ENCODE assay signal across 12 cellular contexts in genomic region chr6:6332240-6332639, GRCh38. TPM values are rescaled to one million over a fixed set of nuclear protein-coding genes. Genes with fewer than 3 reads are reported as not detected.
DNase-seq lines count a peak whose midpoint lies in the region; ATAC-seq, FAIRE-seq and TF ChIP-seq lines count a peak whose summit lies in the region.
"Had no signal": no experiment of that assay in that cellular context is flagged by ENCODE, and none has a peak within 500 bp of the region (broad histone marks: within the 10 kb centered on the region; RNA-seq: fewer than 3 reads in every experiment).

No MANE protein-coding gene starts in this region.

- ATAC-seq in Right ventricle myocardium superior (ENCODE audit: poor library complexity) (peak; percentile 64), HG03103 (IDR thresholded peaks at IDR 0.05; ENCODE audit: low read depth, unreplicated experiment) (peak; percentile 55), upper lobe of right lung (peak; percentile 44)
- ATAC-seq: A549 had no signal

- intact Hi-C loops in Right ventricle myocardium superior (cut with DNase I) (no loop called here), cardiac septum (cut with DNase I) (no loop called here), upper lobe of right lung (cut with DNase I) (no loop called here)

- H3K36me3 ChIP-seq in upper lobe of right lung (no peaks in the 10 kb centered on the region), osteoblast (ENCODE audit: insufficient read depth, low read length) (no peaks in the 10 kb centered on the region)

- no peak for DNase-seq in Right ventricle myocardium superior
- no peak for DNase-seq in cardiac septum (ENCODE audit: low spot score)
- DNase-seq in upper lobe of right lung: no peak
- DNase-seq in osteoblast (ENCODE audit: insufficient read length, low spot score, missing footprints): no peak
- DNase-seq in frontal cortex (ENCODE audit: low spot score in 2 of 2): no peak
- no peak for DNase-seq in activated CD4-positive, CD25-positive, alpha-beta regulatory T cell treated with anti-CD3 and anti-CD28 coated beads, Interleukin-2, amount 50 U/mL, for 72 hours
- DNase-seq: anterior cingulate cortex had no signal

- TF ChIP-seq POLR2A in Raji (IDR thresholded peaks at IDR 0.05; ENCODE audit: insufficient read depth, low read depth, low read length): peak; percentile 40; the same call in 1 of the 2 replicates

- FAIRE-seq in frontal cortex (lab: Jason Lieb, UNC): no peak
- FAIRE-seq: A549, islet of Langerhans had no signal

- peak overlapping the region; percentile 24 for H3K27ac ChIP-seq in upper lobe of right lung
- H3K27ac ChIP-seq in osteoblast (ENCODE audit: low read depth, low read length): no peak overlapping the region
- H3K27ac ChIP-seq: A549, SK-N-MC had no signal

- no peak overlapping the region for H3K4me3 ChIP-seq in upper lobe of right lung
- no peak overlapping the region for H3K4me3 ChIP-seq in osteoblast (ENCODE audit: insufficient read depth, low read length)
- H3K4me3 ChIP-seq: A549, SK-N-MC had no signal

- H4K20me1 ChIP-seq in osteoblast (ENCODE audit: insufficient read depth, low read length): no peaks in the 10 kb centered on the region

- H3K4me2 ChIP-seq in osteoblast (ENCODE audit: insufficient read depth, low read length): no peak overlapping the region
- H3K4me2 ChIP-seq: A549 had no signal

- no peak for TF ChIP-seq CTCF in upper lobe of right lung (IDR thresholded peaks at IDR 0.05)
- TF ChIP-seq CTCF in osteoblast (IDR thresholded peaks at IDR 0.05; ENCODE audit: extremely low read depth, low read depth, low read length): no peak

- no peaks in the 10 kb centered on the region for H3K27me3 ChIP-seq in upper lobe of right lung
- no peaks in the 10 kb centered on the region for H3K27me3 ChIP-seq in osteoblast (ENCODE audit: insufficient read depth, low read length)

- H3K4me1 ChIP-seq in upper lobe of right lung: no peaks in the 10 kb centered on the region
- no peaks in the 10 kb centered on the region for H3K4me1 ChIP-seq in osteoblast (ENCODE audit: insufficient read depth, low read length)
- H3K4me1 ChIP-seq: A549 had no signal

- no peaks in the 10 kb centered on the region for H3K79me2 ChIP-seq in osteoblast (ENCODE audit: insufficient read depth, low read length)

- H2AFZ ChIP-seq in osteoblast (ENCODE audit: low read length): no peak overlapping the region

- H3K9me3 ChIP-seq in upper lobe of right lung (no peaks in the 10 kb centered on the region), osteoblast (ENCODE audit: low read depth, low read length) (no peaks in the 10 kb centered on the region)
- H3K9me3 ChIP-seq: A549 had no signal

RNA-seq across cellular contexts. Expression of gene F13A1, which starts 11.8 kb away (rescaled TPM):
- total RNA-seq in Right ventricle myocardium superior: 136 TPM
- 50.9 TPM for total RNA-seq in cardiac septum
- total RNA-seq in upper lobe of right lung: 94.5 TPM
- total RNA-seq in osteoblast: under 0.01 TPM in 2 replicates
- total RNA-seq in frontal cortex: 13.5 TPM

Comparison
In these comparisons a context has a peak if more than half of its experiments do, and no peak if none do; other contexts are left out.
1. RNA of gene F13A1, which starts 11.8 kb away (total RNA-seq): 136 TPM in Right ventricle myocardium superior (single experiment), 94.5 TPM in upper lobe of right lung (single experiment), 50.9 TPM in cardiac septum (single experiment) and 13.5 TPM in frontal cortex (single experiment); under 0.01 TPM in osteoblast; every median in the first group is over 10 times any median in the second.
2. Peak in every context shown above with its lines, with median percentiles within 50 percentile points of each other: ATAC-seq.